Comparison of ENCODE assay signal across 8 cellular contexts in the genomic region with DNA sequence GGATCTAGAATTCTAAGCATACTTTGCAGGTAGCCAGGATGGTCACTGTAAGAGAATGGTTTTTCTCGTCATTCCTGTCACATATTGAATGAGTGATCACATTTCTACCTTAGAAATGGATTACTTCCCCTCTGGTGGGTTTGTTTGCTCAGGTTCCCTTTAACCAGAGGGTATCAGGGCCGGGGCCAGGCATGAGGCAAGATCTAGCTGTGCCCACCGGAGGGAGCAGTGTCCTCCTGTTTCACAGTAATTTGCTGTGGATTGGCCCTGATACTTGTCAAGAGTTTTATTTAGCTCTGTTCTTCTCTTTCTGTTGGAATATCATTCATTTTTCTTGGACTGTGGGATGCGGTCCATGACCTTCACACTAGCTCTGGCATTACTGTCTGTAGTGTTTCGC. TPM values are rescaled to one million over a fixed set of nuclear protein-coding genes. Genes with fewer than 3 reads are reported as not detected.
DNase-seq lines count a peak whose midpoint lies in the region; ATAC-seq and TF ChIP-seq lines count a peak whose summit lies in the region.

No MANE protein-coding gene starts in this region.

- in situ Hi-C loops in IMR-90 (cut with MboI; ENCODE audit: low sequenced_read_pairs) (no loop called here), transverse colon (cut with MboI; ENCODE audit: low pct_ligation_motif_present in 1 of 4, low pct_unique_long_range_greater_than_20kb in 1 of 4, low sequenced_read_pairs in 3 of 4) (loop anchor here in 2 of 4 donors (25.0 kb wide), 1 partner anchor 358 kb away; the partner anchor contains the start of gene WDR41 (in 2 of the 2))

- CTCF ChIA-PET in IMR-90 (lab: Yijun Ruan, JAX), result interaction anchor here (1.0 kb wide), 1 partner anchor 42 kb away, joined by 3 read pairs; the partner anchor contains the start of gene ZBED3

- H4K8ac ChIP-seq in IMR-90 (ENCODE audit: low read depth in 2 of 2, low read length in 2 of 2) (no peak overlapping the region), mesenchymal stem cell (ENCODE audit: low read length) (no peak overlapping the region)

- H3K36me3 Mint-ChIP-seq in activated naive CD8-positive, alpha-beta T cell treated with anti-CD3 and anti-CD28 coated beads for 36 hours, result no peaks in the 10 kb centered on the region

- POLR2A ChIA-PET in IMR-90 (lab: Charles Lee; ENCODE audit: unreplicated experiment), result no interaction called here

- no peaks in the 10 kb centered on the region for H3K27me3 Mint-ChIP-seq in activated naive CD8-positive, alpha-beta T cell treated with anti-CD3 and anti-CD28 coated beads for 36 hours

- no peak overlapping the region for H3K56ac ChIP-seq in IMR-90 (ENCODE audit: extremely low read depth, insufficient read depth, low read length)

- H3K14ac ChIP-seq in IMR-90 (replicated peaks; ENCODE audit: low read depth, low read length), result no peak overlapping the region
- no peak overlapping the region for H3K14ac ChIP-seq in mesenchymal stem cell (ENCODE audit: low read length in 2 of 2)

- H2AK5ac ChIP-seq in IMR-90 (ENCODE audit: low read depth, low read length) (no peak overlapping the region), mesenchymal stem cell (ENCODE audit: low read length, severe bottlenecking) (no peak overlapping the region)

- H3K79me1 ChIP-seq in IMR-90 (ENCODE audit: low read depth in 1 of 2, low read length in 2 of 2) (no peaks in the 10 kb centered on the region), mesenchymal stem cell (replicated peaks; ENCODE audit: low read length, poor library complexity, severe bottlenecking) (no peaks in the 10 kb centered on the region)

- H3K36me3 ChIP-seq in IMR-90 (ENCODE audit: control insufficient read depth, insufficient read depth, low read length), result no peaks in the 10 kb centered on the region
- H3K36me3 ChIP-seq in mesenchymal stem cell (ENCODE audit: control insufficient read depth in 1 of 2, insufficient read depth in 2 of 2, low read depth in 1 of 2, low read length in 2 of 2), result no peaks in the 10 kb centered on the region
- H3K36me3 ChIP-seq in transverse colon, result no peaks in the 10 kb centered on the region

- peak; percentile 45 for TF ChIP-seq RAD21 in IMR-90 (IDR thresholded peaks at IDR 0.05; ENCODE audit: low read length)

- TF ChIP-seq POLR2A in IMR-90 (IDR thresholded peaks at IDR 0.05; ENCODE audit: low read depth, low read length), result no peak
- TF ChIP-seq POLR2A in transverse colon (IDR thresholded peaks at IDR 0.05), result no peak

- no peaks in the 10 kb centered on the region for H3K9me3 ChIP-seq in IMR-90 (ENCODE audit: control insufficient read depth, insufficient read depth, low read length)
- H3K9me3 ChIP-seq in mesenchymal stem cell (ENCODE audit: control insufficient read depth, low read length), result no peaks in the 10 kb centered on the region
- H3K9me3 ChIP-seq in transverse colon, result no peaks in the 10 kb centered on the region

- peaks cover 7% of the 10 kb centered on the region; the same call in 1 of the 2 replicates for H3K9me1 ChIP-seq in IMR-90 (ENCODE audit: insufficient read depth, low read length)

- H3K4me3 Mint-ChIP-seq in activated naive CD8-positive, alpha-beta T cell treated with anti-CD3 and anti-CD28 coated beads for 36 hours, result no peak overlapping the region

- no peak overlapping the region for H3K9ac ChIP-seq in IMR-90 (ENCODE audit: low read depth, low read length)
- no peak overlapping the region for H3K9ac ChIP-seq in mesenchymal stem cell (ENCODE audit: low read length)

- H4K5ac ChIP-seq in IMR-90 (ENCODE audit: low read depth, low read length), result no peak overlapping the region

- TF ChIP-seq CTCF in IMR-90 (conservative IDR thresholded peaks at IDR 0.05; ENCODE audit: low read depth, low read length) (peak; percentile 40), transverse colon (IDR thresholded peaks at IDR 0.05) (no peak)

- H2AK9ac ChIP-seq in IMR-90 (replicated peaks; ENCODE audit: low read depth, low read length, poor library complexity), result no peak overlapping the region

- 60% methylated on average over 1 of the region's 5 CpGs; no CpG with 5 or more reads in 1 of the 2 experiments for WGBS in IMR-90 (ENCODE audit: extremely low coverage in 2 of 2, insufficient read length in 1 of 2), 2 experiments
- WGBS in mesenchymal stem cell, result 87% methylated on average over 4 of the region's 5 CpGs
- WGBS in transverse colon (ENCODE audit: low coverage in 1 of 2), 2 donors, result 68 to 75% methylated on average over 5 of the region's 5 CpGs

- BruUV-seq in IMR-90 (replicated peaks; lab: Mats Ljungman, UMichigan), result no TSS peak

- no peak overlapping the region for H3K18ac ChIP-seq in IMR-90 (ENCODE audit: low read depth, low read length)
- no peak overlapping the region for H3K18ac ChIP-seq in mesenchymal stem cell (ENCODE audit: low read depth in 1 of 2, low read length in 2 of 2)

- DNase-seq in EH (ENCODE audit: low read depth) (peak; percentile 54), IMR-90 (peak; percentile 13), mesenchymal stem cell (peak; percentile 34), NCI-H526 treated with DMSO at 0.1 percent for 48 hours (lab: John Stamatoyannopoulos, UW) (no peak), transverse colon (no peak), foreskin melanocyte (no peak)
- peak; percentile 3 for DNase-seq in activated naive CD8-positive, alpha-beta T cell treated with anti-CD3 and anti-CD28 coated beads for 36 hours
- DNase-seq in activated CD4-positive, CD25-positive, alpha-beta regulatory T cell treated with anti-CD3 and anti-CD28 coated beads, Interleukin-2, amount 50 U/mL, for 72 hours, result no peak

- H3K4me1 Mint-ChIP-seq in activated naive CD8-positive, alpha-beta T cell treated with anti-CD3 and anti-CD28 coated beads for 36 hours, result no peaks in the 10 kb centered on the region

- H2BK5ac ChIP-seq in IMR-90 (ENCODE audit: low read depth, low read length, poor library complexity, severe bottlenecking) (no peak overlapping the region), mesenchymal stem cell (ENCODE audit: low read depth, low read length, poor library complexity, severe bottlenecking) (no peak overlapping the region)

- no peak overlapping the region for H4K91ac ChIP-seq in IMR-90 (ENCODE audit: insufficient read depth, low read depth, low read length)
- H4K91ac ChIP-seq in mesenchymal stem cell (ENCODE audit: low read length), result no peak overlapping the region

- H4K20me1 ChIP-seq in IMR-90 (ENCODE audit: insufficient read depth, low read length), result no peaks in the 10 kb centered on the region

- H3K23ac ChIP-seq in IMR-90 (ENCODE audit: low read depth, low read length) (no peak overlapping the region), mesenchymal stem cell (ENCODE audit: low read length in 2 of 2) (no peak overlapping the region)

- H2BK12ac ChIP-seq in mesenchymal stem cell (ENCODE audit: low read length in 2 of 2), result no peak overlapping the region

- H3K4me1 ChIP-seq in IMR-90 (ENCODE audit: control insufficient read depth, insufficient read depth, low read length), result no peaks in the 10 kb centered on the region
- peaks cover 4% of the 10 kb centered on the region for H3K4me1 ChIP-seq in mesenchymal stem cell (ENCODE audit: control insufficient read depth, insufficient read depth, low read depth, low read length)
- no peaks in the 10 kb centered on the region for H3K4me1 ChIP-seq in transverse colon

- H3K4me2 ChIP-seq in IMR-90 (ENCODE audit: low read depth, low read length) (no peak overlapping the region), mesenchymal stem cell (ENCODE audit: low read length, poor library complexity, severe bottlenecking) (no peak overlapping the region)

- no peak for TF ChIP-seq EP300 in transverse colon (IDR thresholded peaks at IDR 0.05; ENCODE audit: low read depth)

- ATAC-seq in IMR-90 (ENCODE audit: low read depth), result 0 out of 2 replicates have a peak, but pooled peaks have one; percentile 32

- H3K9me3 Mint-ChIP-seq in activated naive CD8-positive, alpha-beta T cell treated with anti-CD3 and anti-CD28 coated beads for 36 hours, result no peaks in the 10 kb centered on the region

- no peak overlapping the region for H3K27ac Mint-ChIP-seq in activated naive CD8-positive, alpha-beta T cell treated with anti-CD3 and anti-CD28 coated beads for 36 hours

- H3K4me3 ChIP-seq in IMR-90 (ENCODE audit: insufficient read depth, low read depth, low read length) (no peak overlapping the region), mesenchymal stem cell (ENCODE audit: insufficient read depth in 1 of 2, low read depth in 1 of 2, low read length in 2 of 2) (no peak overlapping the region), transverse colon (no peak overlapping the region)

- dilution Hi-C loops in IMR-90 (cut with HindIII; ENCODE audit: low sequenced_read_pairs, unreplicated experiment), result no loop called here

- H2BK15ac ChIP-seq in IMR-90 (ENCODE audit: low read depth, low read length), result no peak overlapping the region
- no peak overlapping the region for H2BK15ac ChIP-seq in mesenchymal stem cell (ENCODE audit: low read depth, poor library complexity, severe bottlenecking)

- intact Hi-C loops in IMR-90 (cut with micrococcal nuclease) (no loop called here), transverse colon (cut with DNase I; ENCODE audit: low total_unique reads) (no loop called here)

- no peak overlapping the region for H2AFZ ChIP-seq in IMR-90 (replicated peaks; ENCODE audit: low read length, poor library complexity)
- H2AFZ ChIP-seq in mesenchymal stem cell (ENCODE audit: low read depth, low read length), result no peak overlapping the region

- H2BK120ac ChIP-seq in IMR-90 (ENCODE audit: low read depth, low read length) (no peak overlapping the region), mesenchymal stem cell (ENCODE audit: low read depth, low read length) (no peak overlapping the region)

- H3K27ac ChIP-seq in IMR-90 (ENCODE audit: insufficient read depth, low read length), result no peak overlapping the region
- no peak overlapping the region for H3K27ac ChIP-seq in mesenchymal stem cell (ENCODE audit: low read length, poor library complexity, severe bottlenecking)
- H3K27ac ChIP-seq in transverse colon, result no peak overlapping the region

- H3K4ac ChIP-seq in IMR-90 (ENCODE audit: low read depth, low read length) (no peak overlapping the region), mesenchymal stem cell (ENCODE audit: low read depth in 1 of 2, low read length in 2 of 2) (no peak overlapping the region)

- no peak overlapping the region for H2BK20ac ChIP-seq in IMR-90 (ENCODE audit: low read depth, low read length)

- peaks cover 17% of the 10 kb centered on the region for H3K27me3 ChIP-seq in IMR-90 (ENCODE audit: control insufficient read depth, insufficient read depth, low read length)
- H3K27me3 ChIP-seq in mesenchymal stem cell (ENCODE audit: control insufficient read depth in 1 of 2, insufficient read depth in 1 of 2, low read length in 2 of 2), result peaks cover 0 to 31% of the 10 kb centered on the region in 2 experiments
- H3K27me3 ChIP-seq in transverse colon, result no peaks in the 10 kb centered on the region

RNA-seq across cellular contexts. Expression of gene ZBED3, which starts 42.3 kb away (rescaled TPM):
- total RNA-seq in IMR-90 (2012; rRNA removed) (0.18 and 0.28 TPM in 2 replicates), transverse colon (10 to 100 TPM in 2 of 4 donors, 1 to 10 TPM in 2; 1.9 to 56.1 (median 6.7) TPM)
- polyA plus RNA-seq in IMR-90 (2012; rRNA removed), result 2.2 and 2.5 TPM in 2 replicates
- 1.0 and 2.0 TPM in 2 replicates for polyA plus RNA-seq in IMR-90 (2012; cell fraction: cytosol; rRNA removed)
- 1.8 and 3.5 TPM in 2 replicates for polyA plus RNA-seq in IMR-90 (2012; cell fraction: nucleus; rRNA removed; ENCODE audit: low replicate concordance)
- total RNA-seq in activated naive CD8-positive, alpha-beta T cell treated with anti-CD3 and anti-CD28 coated beads for 36 hours, result 1 to 10 TPM; 6.3 to 8.0 TPM
- polyA plus RNA-seq in mesenchymal stem cell (2013, experiment 1 of 2), result 6.6 TPM
- 6.6 TPM for polyA plus RNA-seq in mesenchymal stem cell (2013, experiment 2 of 2)

Comparison
In these comparisons a context has a peak if more than half of its experiments do, and no peak if none do; other contexts are left out.
1. DNase-seq: peak in EH (single experiment), IMR-90 (single experiment), activated naive CD8-positive, alpha-beta T cell treated with anti-CD3 and anti-CD28 coated beads for 36 hours (single experiment) and mesenchymal stem cell (single experiment); none in activated CD4-positive, CD25-positive, alpha-beta regulatory T cell treated with anti-CD3 and anti-CD28 coated beads, Interleukin-2, amount 50 U/mL, for 72 hours (single experiment), NCI-H526 treated with DMSO at 0.1 percent for 48 hours (single experiment), transverse colon (single experiment) and foreskin melanocyte (single experiment).